Comparison of ENCODE assay signal across 8 cellular contexts in the genomic region with DNA sequence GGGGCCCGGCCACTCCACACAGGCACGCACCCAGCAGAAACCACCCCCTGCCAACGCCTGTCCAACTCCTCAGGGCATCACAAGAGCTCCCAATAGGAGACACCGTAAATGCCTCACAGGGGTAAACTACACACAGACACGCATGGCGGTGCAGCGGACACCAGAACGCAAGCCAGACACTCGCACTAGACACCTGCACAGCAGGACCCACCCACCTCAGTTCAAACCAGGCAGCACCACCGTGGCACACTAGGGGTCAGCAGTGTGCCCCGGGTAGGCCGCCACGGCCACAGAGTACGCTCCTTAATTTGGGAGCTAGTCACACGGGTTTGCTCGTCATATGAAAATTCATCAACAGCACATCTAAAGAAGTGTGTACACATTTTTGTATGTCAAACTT. TPM values are rescaled to one million over a fixed set of nuclear protein-coding genes. Genes with fewer than 3 reads are reported as not detected.
DNase-seq lines count a peak whose midpoint lies in the region; ATAC-seq and TF ChIP-seq lines count a peak whose summit lies in the region.

No MANE protein-coding gene starts in this region.

- peaks cover 46% of the 10 kb centered on the region for H3K36me3 Mint-ChIP-seq in CD8-positive, alpha-beta T cell

- peaks cover 32% of the 10 kb centered on the region for H3K4me1 ChIP-seq in CD8-positive, alpha-beta T cell (ENCODE audit: insufficient read depth, low read length)
- H3K4me1 ChIP-seq in HEK293 (ENCODE audit: control insufficient read depth, insufficient read depth, low read length), result peaks cover 2% of the 10 kb centered on the region; the same call in 1 of the 2 replicates

- intact Hi-C loops in CD8-positive, alpha-beta T cell (cut with DNase I, micrococcal nuclease), result loop anchor here (1.0 to 10.0 kb wide), 3 partner anchors 193 to 373 kb away; a partner anchor contains a TSS
- intact Hi-C loops in Right ventricle myocardium superior (cut with DNase I), result loop anchor here (5.0 kb wide), 1 partner anchor 191 kb away; no protein-coding TSS in a partner anchor
- intact Hi-C loops in sciatic nerve (cut with DNase I), result loop anchor here (5.0 kb wide), 1 partner anchor 191 kb away; no protein-coding TSS in a partner anchor

- no peaks in the 10 kb centered on the region for H3K9me3 Mint-ChIP-seq in CD8-positive, alpha-beta T cell

- no peak overlapping the region for H3K27ac Mint-ChIP-seq in CD8-positive, alpha-beta T cell

- H3K27me3 ChIP-seq in CD8-positive, alpha-beta T cell (ENCODE audit: insufficient read depth, low read length), result no peaks in the 10 kb centered on the region

- ATAC-seq in CD8-positive, alpha-beta T cell, result peak; percentile 72
- peak; percentile 58 for ATAC-seq in Right ventricle myocardium superior (ENCODE audit: poor library complexity)
- peak; percentile 70 for ATAC-seq in sciatic nerve
- ATAC-seq in HG03108 (IDR thresholded peaks at IDR 0.05; ENCODE audit: unreplicated experiment), result no peak

- DNase-seq in CD8-positive, alpha-beta T cell, result peak; percentile 50 to 81 (median 69)
- DNase-seq in SHP77 (lab: John Stamatoyannopoulos, UW), result peak; percentile 67 to 71
- peak; percentile 79 for DNase-seq in activated naive CD4-positive, alpha-beta T cell treated with Interleukin-2 at 50 U/mL for 16 hours
- peak; percentile 85 for DNase-seq in Right ventricle myocardium superior
- peak; percentile 80 for DNase-seq in sciatic nerve (ENCODE audit: low spot score)
- no peak for DNase-seq in NCI-H187 treated with DMSO at 0.1 percent for 48 hours (lab: John Stamatoyannopoulos, UW)

- CTCF ChIA-PET in CD8-positive, alpha-beta T cell (lab: Charles Lee), result interaction anchor here (0.6 to 3.1 kb wide), 18 partner anchors 10 to 309 kb away, joined by 3 to 26 read pairs (median 3); no protein-coding TSS in a partner anchor
- CTCF ChIA-PET in HEK293 (lab: Yijun Ruan, JAX), result interaction anchor here (0.5 to 2.8 kb wide), 32 partner anchors 9 to 352 kb away, joined by 3 to 14 read pairs (median 4); a partner anchor contains a TSS

- H3K4me3 ChIP-seq in CD8-positive, alpha-beta T cell (ENCODE audit: low read depth, low read length), result no peak overlapping the region
- H3K4me3 ChIP-seq in HEK293 (ENCODE audit: low read depth, low read length), result no peak overlapping the region

- TF ChIP-seq CTCF in CD8-positive, alpha-beta T cell (IDR thresholded peaks at IDR 0.05), result peak; percentile 76
- peak; percentile 47 for TF ChIP-seq CTCF in HEK293 (tag by site-specific recombination; IDR thresholded peaks at IDR 0.05)

- no peaks in the 10 kb centered on the region for H3K27me3 Mint-ChIP-seq in CD8-positive, alpha-beta T cell (ENCODE audit: low read depth)

- POLR2A ChIA-PET in CD8-positive, alpha-beta T cell (lab: Charles Lee), result interaction anchor here (0.9 kb wide), 1 partner anchor 193 kb away, joined by 3 read pairs; no protein-coding TSS in a partner anchor
- POLR2A ChIA-PET in HEK293 (lab: Yijun Ruan, JAX), result interaction anchor here (0.6 to 1.3 kb wide), 8 partner anchors 20 to 221 kb away, joined by 3 to 12 read pairs (median 3); a partner anchor contains a TSS

- H3K4me3 Mint-ChIP-seq in CD8-positive, alpha-beta T cell, result peak overlapping the region; percentile 54

- no peak overlapping the region for H3K27ac ChIP-seq in CD8-positive, alpha-beta T cell (ENCODE audit: low read depth, low read length)
- no peak overlapping the region for H3K27ac ChIP-seq in HEK293 (ENCODE audit: extremely low read depth, low read depth, low read length)

- no peaks in the 10 kb centered on the region for H3K9me3 ChIP-seq in CD8-positive, alpha-beta T cell (ENCODE audit: low read length)
- H3K9me3 ChIP-seq in HEK293 (ENCODE audit: control insufficient read depth, insufficient read depth, low read depth, low read length), result no peaks in the 10 kb centered on the region

- peaks cover 50% of the 10 kb centered on the region for H3K4me1 Mint-ChIP-seq in CD8-positive, alpha-beta T cell (ENCODE audit: low read depth)

- H3K36me3 ChIP-seq in CD8-positive, alpha-beta T cell (ENCODE audit: insufficient read depth, low read length), result peaks cover 11% of the 10 kb centered on the region
- peaks cover 8 to 39% of the 10 kb centered on the region in 2 experiments; a peak in 2 of 3 replicates for H3K36me3 ChIP-seq in HEK293 (ENCODE audit: control insufficient read depth in 2 of 2, insufficient read depth in 1 of 2, low read length in 2 of 2)

TF ChIP-seq in HEK293, 187 proteins besides CTCF, POLR2A, EP300 and RAD21 (continues in another document):
- TF ChIP-seq, protein P1, sequence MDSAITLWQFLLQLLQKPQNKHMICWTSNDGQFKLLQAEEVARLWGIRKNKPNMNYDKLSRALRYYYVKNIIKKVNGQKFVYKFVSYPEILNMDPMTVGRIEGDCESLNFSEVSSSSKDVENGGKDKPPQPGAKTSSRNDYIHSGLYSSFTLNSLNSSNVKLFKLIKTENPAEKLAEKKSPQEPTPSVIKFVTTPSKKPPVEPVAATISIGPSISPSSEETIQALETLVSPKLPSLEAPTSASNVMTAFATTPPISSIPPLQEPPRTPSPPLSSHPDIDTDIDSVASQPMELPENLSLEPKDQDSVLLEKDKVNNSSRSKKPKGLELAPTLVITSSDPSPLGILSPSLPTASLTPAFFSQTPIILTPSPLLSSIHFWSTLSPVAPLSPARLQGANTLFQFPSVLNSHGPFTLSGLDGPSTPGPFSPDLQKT (IDR thresholded peaks at IDR 0.05; ENCODE audit: borderline replicate concordance, low read depth, low read length), result no peak
- TF ChIP-seq PRDM1 (tag by site-specific recombination; IDR thresholded peaks at IDR 0.05) (no peak), ZNF514 (tag by site-specific recombination; IDR thresholded peaks at IDR 0.05) (no peak), ZNF561 (tag by site-specific recombination; IDR thresholded peaks at IDR 0.05; ENCODE audit: borderline replicate concordance) (0 out of 2 replicates have a peak, but pooled peaks have one; percentile 51), ZFP69B (tag by site-specific recombination; IDR thresholded peaks at IDR 0.05) (no peak), GFI1B (tag by site-specific recombination; IDR thresholded peaks at IDR 0.05) (no peak), ZIC2 (tag by site-specific recombination; IDR thresholded peaks at IDR 0.05) (peak; percentile 97), ZNF600 (tag by site-specific recombination; IDR thresholded peaks at IDR 0.05) (peak; percentile 90), ZBTB8A (tag by site-specific recombination; IDR thresholded peaks at IDR 0.05) (0 out of 2 replicates have a peak, but pooled peaks have one; percentile 13), KLF16 (tag by site-specific recombination; IDR thresholded peaks at IDR 0.05) (0 out of 2 replicates have a peak, but pooled peaks have one; percentile 21), ZFHX2 (tag by site-specific recombination; conservative IDR thresholded peaks at IDR 0.05) (peak; percentile 35; the same call in 1 of the 2 replicates), ZNF768 (tag by site-specific recombination; IDR thresholded peaks at IDR 0.05) (no peak), ZNF707 (tag by site-specific recombination; IDR thresholded peaks at IDR 0.05) (no peak), ZEB2 (tag by site-specific recombination; IDR thresholded peaks at IDR 0.05) (0 out of 2 replicates have a peak, but pooled peaks have one; percentile 42), KLF9 (tag by site-specific recombination; IDR thresholded peaks at IDR 0.05; ENCODE audit: low read depth) (0 out of 2 replicates have a peak, but pooled peaks have one; percentile 37), RBAK (tag by site-specific recombination; IDR thresholded peaks at IDR 0.05) (no peak), ZNF16 (tag by site-specific recombination; IDR thresholded peaks at IDR 0.05; ENCODE audit: low read depth) (no peak), ZFP41 (tag by site-specific recombination; IDR thresholded peaks at IDR 0.05; ENCODE audit: borderline replicate concordance) (no peak)
- TF ChIP-seq, protein P2, sequence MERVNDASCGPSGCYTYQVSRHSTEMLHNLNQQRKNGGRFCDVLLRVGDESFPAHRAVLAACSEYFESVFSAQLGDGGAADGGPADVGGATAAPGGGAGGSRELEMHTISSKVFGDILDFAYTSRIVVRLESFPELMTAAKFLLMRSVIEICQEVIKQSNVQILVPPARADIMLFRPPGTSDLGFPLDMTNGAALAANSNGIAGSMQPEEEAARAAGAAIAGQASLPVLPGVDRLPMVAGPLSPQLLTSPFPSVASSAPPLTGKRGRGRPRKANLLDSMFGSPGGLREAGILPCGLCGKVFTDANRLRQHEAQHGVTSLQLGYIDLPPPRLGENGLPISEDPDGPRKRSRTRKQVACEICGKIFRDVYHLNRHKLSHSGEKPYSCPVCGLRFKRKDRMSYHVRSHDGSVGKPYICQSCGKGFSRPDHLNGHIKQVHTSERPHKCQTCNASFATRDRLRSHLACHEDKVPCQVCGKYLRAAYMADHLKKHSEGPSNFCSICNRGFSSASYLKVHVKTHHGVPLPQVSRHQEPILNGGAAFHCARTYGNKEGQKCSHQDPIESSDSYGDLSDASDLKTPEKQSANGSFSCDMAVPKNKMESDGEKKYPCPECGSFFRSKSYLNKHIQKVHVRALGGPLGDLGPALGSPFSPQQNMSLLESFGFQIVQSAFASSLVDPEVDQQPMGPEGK (tag by site-specific recombination; IDR thresholded peaks at IDR 0.05), result 0 out of 2 replicates have a peak, but pooled peaks have one; percentile 21
- TF ChIP-seq, protein P3, sequence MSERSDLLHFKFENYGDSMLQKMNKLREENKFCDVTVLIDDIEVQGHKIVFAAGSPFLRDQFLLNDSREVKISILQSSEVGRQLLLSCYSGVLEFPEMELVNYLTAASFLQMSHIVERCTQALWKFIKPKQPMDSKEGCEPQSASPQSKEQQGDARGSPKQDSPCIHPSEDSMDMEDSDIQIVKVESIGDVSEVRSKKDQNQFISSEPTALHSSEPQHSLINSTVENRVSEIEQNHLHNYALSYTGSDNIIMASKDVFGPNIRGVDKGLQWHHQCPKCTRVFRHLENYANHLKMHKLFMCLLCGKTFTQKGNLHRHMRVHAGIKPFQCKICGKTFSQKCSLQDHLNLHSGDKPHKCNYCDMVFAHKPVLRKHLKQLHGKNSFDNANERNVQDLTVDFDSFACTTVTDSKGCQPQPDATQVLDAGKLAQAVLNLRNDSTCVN (tag by site-specific recombination; optimal IDR thresholded peaks at IDR 0.05), result no peak

RNA-seq across cellular contexts. Expression of a gene that starts 3.4 kb away (rescaled TPM):
- total RNA-seq in CD8-positive, alpha-beta T cell, result 10 to 100 TPM; 16.1 to 17.4 TPM
- total RNA-seq in Right ventricle myocardium superior (41.3 TPM), sciatic nerve (61.6 TPM)

RNA-seq across cellular contexts. Expression of a gene that starts 52.5 kb away (rescaled TPM):
- total RNA-seq in CD8-positive, alpha-beta T cell, result 10 to 100 TPM; 40.6 to 50.9 TPM
- total RNA-seq in Right ventricle myocardium superior, result 59.4 TPM
- total RNA-seq in sciatic nerve, result 37.4 TPM

RNA-seq across cellular contexts. Expression of a gene that starts 52.8 kb away (rescaled TPM):
- total RNA-seq in CD8-positive, alpha-beta T cell, result 10 to 100 TPM; 81.4 to 88.8 TPM
- 13.4 TPM for total RNA-seq in Right ventricle myocardium superior
- 38.1 TPM for total RNA-seq in sciatic nerve
